In the genomic region with DNA sequence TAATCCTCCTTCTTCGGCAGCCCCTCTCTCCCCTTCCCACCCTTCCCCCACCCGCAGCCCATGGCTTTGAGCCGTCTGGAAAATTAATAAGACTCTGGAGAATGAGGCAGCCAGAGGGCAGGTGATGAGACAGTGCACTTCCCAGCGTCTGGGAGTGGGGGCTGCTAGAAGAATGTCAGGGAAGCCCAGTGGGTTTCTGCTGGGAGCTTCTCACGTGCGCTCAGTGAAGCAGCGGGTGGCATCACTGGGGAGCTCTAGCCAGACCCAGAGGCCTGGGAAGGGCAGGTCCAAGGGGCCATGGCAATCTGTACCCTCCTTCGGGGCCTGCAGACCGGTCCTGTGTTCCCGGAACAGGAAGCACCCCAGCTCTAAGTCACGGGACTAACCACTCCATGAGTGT, we compare ENCODE assay signal across 1 cellular context.
TF ChIP-seq lines count a peak whose summit lies in the region.

No MANE protein-coding gene starts in this region.

TF ChIP-seq in GM23338, 12 proteins besides CTCF, POLR2A, EP300 and RAD21 (continued from another document):
- TF ChIP-seq ZNF331 (CRISPR knock-in tag; IDR thresholded peaks at IDR 0.05; ENCODE audit: low read depth): no peak
